8 cellular contexts compared by ENCODE assay signal in the genomic region with DNA sequence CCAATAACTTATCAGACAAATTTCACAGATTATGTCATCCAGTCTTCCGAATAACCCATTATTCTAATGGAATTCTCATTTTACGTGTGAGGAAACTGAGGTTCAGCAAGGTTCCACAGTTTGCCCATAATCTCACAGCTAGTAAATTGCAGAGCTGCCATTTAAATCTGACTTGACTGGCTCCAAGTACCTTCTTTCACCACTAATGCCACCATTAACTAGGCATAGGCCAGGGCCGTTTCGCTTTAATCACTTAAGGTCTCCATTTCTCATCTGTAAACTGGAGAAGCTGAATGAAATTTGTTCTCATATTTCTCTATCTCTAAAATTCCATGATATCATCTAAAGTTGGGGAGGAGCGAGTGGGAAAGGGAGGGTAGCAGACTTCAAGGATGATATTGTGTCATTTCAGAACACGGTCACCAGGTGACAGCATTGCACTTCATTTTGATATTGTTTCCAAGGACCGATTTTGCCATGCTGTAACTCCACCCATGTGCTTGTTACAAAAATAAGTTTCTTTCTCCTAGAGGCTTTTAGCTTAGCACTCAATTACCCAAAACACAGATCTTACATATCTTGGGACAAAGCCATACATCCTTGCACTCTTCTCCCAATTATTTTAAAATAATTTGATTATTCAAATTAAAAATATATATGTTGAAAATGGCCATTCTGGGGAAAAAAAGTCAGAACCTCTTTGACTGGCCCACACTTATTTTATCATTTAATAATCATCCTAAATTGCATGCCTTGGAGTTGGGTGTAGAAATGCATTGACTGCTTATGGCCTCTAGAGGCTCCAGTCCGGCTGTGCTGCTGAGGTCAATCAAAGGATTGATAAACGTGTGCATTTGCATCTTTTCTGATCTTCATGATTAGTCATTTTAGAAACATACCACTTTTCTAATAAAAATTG.
DNase-seq lines count a peak whose midpoint lies in the region; ATAC-seq and TF ChIP-seq lines count a peak whose summit lies in the region.

No MANE protein-coding gene starts in this region.

- H3K4me3 ChIP-seq in LNCaP clone FGC (ENCODE audit: low read depth, low read length): no peak overlapping the region
- no peak overlapping the region for H3K4me3 ChIP-seq in osteoblast (ENCODE audit: insufficient read depth, low read length)

- no peaks in the 10 kb centered on the region for H3K9me3 ChIP-seq in osteoblast (ENCODE audit: low read depth, low read length)

- H3K4me2 ChIP-seq in osteoblast (ENCODE audit: insufficient read depth, low read length): no peak overlapping the region

- no peaks in the 10 kb centered on the region for H3K27me3 ChIP-seq in osteoblast (ENCODE audit: insufficient read depth, low read length)

- no peaks in the 10 kb centered on the region for H3K36me3 ChIP-seq in osteoblast (ENCODE audit: insufficient read depth, low read length)

- peak; percentile 76 for TF ChIP-seq CTCF in LNCaP clone FGC (IDR thresholded peaks at IDR 0.05; ENCODE audit: control insufficient read depth, extremely low read depth, insufficient read depth)
- TF ChIP-seq CTCF in osteoblast (IDR thresholded peaks at IDR 0.05; ENCODE audit: extremely low read depth, low read depth, low read length): peak; percentile 20

- no peak overlapping the region for H3K27ac ChIP-seq in osteoblast (ENCODE audit: low read depth, low read length)

- no peak for TF ChIP-seq POLR2A in erythroblast (IDR thresholded peaks at IDR 0.05; ENCODE audit: low read length)

- ATAC-seq in GM21528 (IDR thresholded peaks at IDR 0.05; ENCODE audit: low FRiP score, unreplicated experiment): peak; percentile 61
- ATAC-seq in HG03457 (IDR thresholded peaks at IDR 0.05; ENCODE audit: unreplicated experiment): no peak

- peak; percentile 3 for DNase-seq in NCI-H2029 (lab: John Stamatoyannopoulos, UW)
- DNase-seq in NCI-H2029 treated with DMSO at 0.1 percent for 48 hours (lab: John Stamatoyannopoulos, UW): no peak
- DNase-seq in LNCaP clone FGC (ENCODE audit: low read depth): peak; percentile 42
- DNase-seq in SHP77 treated with DMSO at 0.1 percent for 48 hours (lab: John Stamatoyannopoulos, UW): peak; percentile 15
- peak; percentile 41 to 68 for DNase-seq in erythroblast (lab: John Stamatoyannopoulos, UW)
- DNase-seq in osteoblast (ENCODE audit: insufficient read length, low spot score, missing footprints): peak; percentile 52

- H3K79me2 ChIP-seq in osteoblast (ENCODE audit: insufficient read depth, low read length): no peaks in the 10 kb centered on the region

- no peak overlapping the region for H2AFZ ChIP-seq in osteoblast (ENCODE audit: low read length)

- H3K4me1 ChIP-seq in osteoblast (ENCODE audit: insufficient read depth, low read length): no peaks in the 10 kb centered on the region

- no peaks in the 10 kb centered on the region for H4K20me1 ChIP-seq in osteoblast (ENCODE audit: insufficient read depth, low read length)
